ENCODE assay signal across 8 cellular contexts in genomic region chr7:121313793-121314676, GRCh38. TPM values are rescaled to one million over a fixed set of nuclear protein-coding genes. Genes with fewer than 3 reads are reported as not detected.
DNase-seq lines count a peak whose midpoint lies in the region; ATAC-seq and TF ChIP-seq lines count a peak whose summit lies in the region.

No MANE protein-coding gene starts in this region.

- no peak overlapping the region for H3K4me3 Mint-ChIP-seq in CD14-positive monocyte

- H3K27me3 Mint-ChIP-seq in CD14-positive monocyte (ENCODE audit: low read depth in 3 of 3): peaks cover 3 to 7% (median 3%) of the 10 kb centered on the region in 3 donors

- H3K36me3 Mint-ChIP-seq in CD14-positive monocyte: no peaks in the 10 kb centered on the region

- peaks cover 0 to 13% (median 3%) of the 10 kb centered on the region in 7 donors for H3K9me3 Mint-ChIP-seq in CD14-positive monocyte

- intact Hi-C loops in CD14-positive monocyte (cut with micrococcal nuclease): no loop called here

- peak; percentile 96 for ATAC-seq in HG03135 (IDR thresholded peaks at IDR 0.05; ENCODE audit: unreplicated experiment)

- DNase-seq in NCI-H2081 (lab: John Stamatoyannopoulos, UW) (peak; percentile 36 to 77), NCI-H2081 treated with DMSO at 0.1 percent for 48 hours (lab: John Stamatoyannopoulos, UW) (no peak), NCI-H526 treated with DMSO at 0.1 percent for 48 hours (lab: John Stamatoyannopoulos, UW) (peak; percentile 81), kidney tubule cell (ENCODE audit: low spot score) (peak; percentile 64), CD14-positive monocyte (ENCODE audit: low spot score) (no peak), germinal center (ENCODE audit: low spot score) (no peak)
- no peak for DNase-seq in stimulated activated CD4-positive, alpha-beta T cell treated with anti-CD3 and anti-CD28 coated beads, Interleukin-4, amount 100 ng/mL, for 4 hours

- H3K27ac Mint-ChIP-seq in CD14-positive monocyte: no peak overlapping the region

- TF ChIP-seq CTCF in CD14-positive monocyte (IDR thresholded peaks at IDR 0.05): no peak

- no peaks in the 10 kb centered on the region for H3K4me1 Mint-ChIP-seq in CD14-positive monocyte

RNA-seq across cellular contexts. Expression of gene WNT16, which starts 14.8 kb away (rescaled TPM):
- not detected for polyA plus RNA-seq in CD14-positive monocyte

Comparison
In these comparisons a context has a peak if more than half of its experiments do, and no peak if none do; other contexts are left out.
1. DNase-seq: peak in NCI-H2081 (2 of 2), NCI-H526 treated with DMSO at 0.1 percent for 48 hours (single experiment) and kidney tubule cell (single experiment); none in NCI-H2081 treated with DMSO at 0.1 percent for 48 hours (single experiment), stimulated activated CD4-positive, alpha-beta T cell treated with anti-CD3 and anti-CD28 coated beads, Interleukin-4, amount 100 ng/mL, for 4 hours (0 of 2), CD14-positive monocyte (single experiment) and germinal center (single experiment).